1 cellular context compared by ENCODE assay signal in the genomic region with DNA sequence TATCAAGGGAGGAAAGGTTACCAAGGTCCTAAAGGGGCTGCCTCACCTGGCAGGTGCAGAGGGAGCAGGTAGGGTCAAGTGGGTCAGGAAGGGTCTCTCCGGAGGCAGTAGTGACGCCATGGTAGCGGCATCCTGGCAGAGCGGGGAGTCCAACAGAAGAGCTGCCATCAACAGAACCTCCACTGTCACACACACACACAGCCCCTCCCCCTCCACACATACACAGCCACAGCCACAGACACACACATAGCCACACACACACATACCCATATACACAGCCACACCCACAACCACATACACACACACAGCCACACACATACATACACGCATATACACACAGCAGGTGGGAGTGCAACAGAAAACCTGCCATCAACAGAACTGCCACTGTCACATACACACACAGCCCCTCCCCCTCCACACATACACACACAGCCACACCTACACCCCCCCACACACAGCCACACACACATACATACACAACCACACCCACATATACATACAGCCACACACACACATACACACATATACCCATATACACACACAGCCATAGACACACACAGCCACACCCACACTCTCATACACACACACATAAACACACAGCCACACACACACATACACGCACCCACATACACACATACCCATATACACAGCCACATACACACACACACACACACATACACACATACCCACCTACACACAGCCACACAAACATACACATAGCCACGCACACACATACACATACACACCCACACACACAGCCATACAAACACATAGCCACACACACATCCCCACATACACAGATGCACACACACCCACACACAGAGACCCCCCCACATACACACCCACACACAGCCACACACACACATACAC.
TF ChIP-seq lines count a peak whose summit lies in the region.

No MANE protein-coding gene starts in this region.

TF ChIP-seq in HEK293, 187 proteins besides CTCF, POLR2A, EP300 and RAD21 (continued from another document):
- TF ChIP-seq, protein P1, sequence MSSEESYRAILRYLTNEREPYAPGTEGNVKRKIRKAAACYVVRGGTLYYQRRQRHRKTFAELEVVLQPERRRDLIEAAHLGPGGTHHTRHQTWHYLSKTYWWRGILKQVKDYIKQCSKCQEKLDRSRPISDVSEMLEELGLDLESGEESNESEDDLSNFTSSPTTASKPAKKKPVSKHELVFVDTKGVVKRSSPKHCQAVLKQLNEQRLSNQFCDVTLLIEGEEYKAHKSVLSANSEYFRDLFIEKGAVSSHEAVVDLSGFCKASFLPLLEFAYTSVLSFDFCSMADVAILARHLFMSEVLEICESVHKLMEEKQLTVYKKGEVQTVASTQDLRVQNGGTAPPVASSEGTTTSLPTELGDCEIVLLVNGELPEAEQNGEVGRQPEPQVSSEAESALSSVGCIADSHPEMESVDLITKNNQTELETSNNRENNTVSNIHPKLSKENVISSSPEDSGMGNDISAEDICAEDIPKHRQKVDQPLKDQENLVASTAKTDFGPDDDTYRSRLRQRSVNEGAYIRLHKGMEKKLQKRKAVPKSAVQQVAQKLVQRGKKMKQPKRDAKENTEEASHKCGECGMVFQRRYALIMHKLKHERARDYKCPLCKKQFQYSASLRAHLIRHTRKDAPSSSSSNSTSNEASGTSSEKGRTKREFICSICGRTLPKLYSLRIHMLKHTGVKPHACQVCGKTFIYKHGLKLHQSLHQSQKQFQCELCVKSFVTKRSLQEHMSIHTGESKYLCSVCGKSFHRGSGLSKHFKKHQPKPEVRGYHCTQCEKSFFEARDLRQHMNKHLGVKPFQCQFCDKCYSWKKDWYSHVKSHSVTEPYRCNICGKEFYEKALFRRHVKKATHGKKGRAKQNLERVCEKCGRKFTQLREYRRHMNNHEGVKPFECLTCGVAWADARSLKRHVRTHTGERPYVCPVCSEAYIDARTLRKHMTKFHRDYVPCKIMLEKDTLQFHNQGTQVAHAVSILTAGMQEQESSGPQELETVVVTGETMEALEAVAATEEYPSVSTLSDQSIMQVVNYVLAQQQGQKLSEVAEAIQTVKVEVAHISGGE (tag by site-specific recombination; conservative IDR thresholded peaks at IDR 0.05; ENCODE audit: low read depth), result no peak
- TF ChIP-seq ZNF169 (tag by site-specific recombination; IDR thresholded peaks at IDR 0.05), result no peak
- TF ChIP-seq OVOL3 (tag by site-specific recombination; IDR thresholded peaks at IDR 0.05), result no peak
- TF ChIP-seq RBAK (tag by site-specific recombination; IDR thresholded peaks at IDR 0.05), result no peak
- TF ChIP-seq SP2 (tag by site-specific recombination; IDR thresholded peaks at IDR 0.05), result 0 out of 2 replicates have a peak, but pooled peaks have one; percentile 11
- peak; percentile 23; the same call in 1 of the 2 replicates for TF ChIP-seq ZNF341 (tag by site-specific recombination; IDR thresholded peaks at IDR 0.05; ENCODE audit: low read depth)
- TF ChIP-seq ZBTB6 (tag by site-specific recombination; IDR thresholded peaks at IDR 0.05), result no peak
- no peak for TF ChIP-seq ZNF792 (tag by site-specific recombination; IDR thresholded peaks at IDR 0.05)
- TF ChIP-seq ZNF274 (IDR thresholded peaks at IDR 0.05; ENCODE audit: low read length), result no peak
- TF ChIP-seq ZNF274 (tag by site-specific recombination; IDR thresholded peaks at IDR 0.05; ENCODE audit: borderline replicate concordance), result no peak
- TF ChIP-seq, protein P2, sequence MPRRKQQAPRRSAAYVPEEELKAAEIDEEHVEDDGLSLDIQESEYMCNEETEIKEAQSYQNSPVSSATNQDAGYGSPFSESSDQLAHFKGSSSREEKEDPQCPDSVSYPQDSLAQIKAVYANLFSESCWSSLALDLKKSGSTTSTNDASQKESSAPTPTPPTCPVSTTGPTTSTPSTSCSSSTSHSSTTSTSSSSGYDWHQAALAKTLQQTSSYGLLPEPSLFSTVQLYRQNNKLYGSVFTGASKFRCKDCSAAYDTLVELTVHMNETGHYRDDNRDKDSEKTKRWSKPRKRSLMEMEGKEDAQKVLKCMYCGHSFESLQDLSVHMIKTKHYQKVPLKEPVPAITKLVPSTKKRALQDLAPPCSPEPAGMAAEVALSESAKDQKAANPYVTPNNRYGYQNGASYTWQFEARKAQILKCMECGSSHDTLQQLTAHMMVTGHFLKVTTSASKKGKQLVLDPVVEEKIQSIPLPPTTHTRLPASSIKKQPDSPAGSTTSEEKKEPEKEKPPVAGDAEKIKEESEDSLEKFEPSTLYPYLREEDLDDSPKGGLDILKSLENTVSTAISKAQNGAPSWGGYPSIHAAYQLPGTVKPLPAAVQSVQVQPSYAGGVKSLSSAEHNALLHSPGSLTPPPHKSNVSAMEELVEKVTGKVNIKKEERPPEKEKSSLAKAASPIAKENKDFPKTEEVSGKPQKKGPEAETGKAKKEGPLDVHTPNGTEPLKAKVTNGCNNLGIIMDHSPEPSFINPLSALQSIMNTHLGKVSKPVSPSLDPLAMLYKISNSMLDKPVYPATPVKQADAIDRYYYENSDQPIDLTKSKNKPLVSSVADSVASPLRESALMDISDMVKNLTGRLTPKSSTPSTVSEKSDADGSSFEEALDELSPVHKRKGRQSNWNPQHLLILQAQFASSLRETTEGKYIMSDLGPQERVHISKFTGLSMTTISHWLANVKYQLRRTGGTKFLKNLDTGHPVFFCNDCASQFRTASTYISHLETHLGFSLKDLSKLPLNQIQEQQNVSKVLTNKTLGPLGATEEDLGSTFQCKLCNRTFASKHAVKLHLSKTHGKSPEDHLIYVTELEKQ (tag by site-specific recombination; IDR thresholded peaks at IDR 0.05; ENCODE audit: borderline replicate concordance), result 0 out of 2 replicates have a peak, but pooled peaks have one; percentile 3
- TF ChIP-seq ZNF302 (tag by site-specific recombination; IDR thresholded peaks at IDR 0.05; ENCODE audit: low read depth), result no peak
- TF ChIP-seq, protein P3, sequence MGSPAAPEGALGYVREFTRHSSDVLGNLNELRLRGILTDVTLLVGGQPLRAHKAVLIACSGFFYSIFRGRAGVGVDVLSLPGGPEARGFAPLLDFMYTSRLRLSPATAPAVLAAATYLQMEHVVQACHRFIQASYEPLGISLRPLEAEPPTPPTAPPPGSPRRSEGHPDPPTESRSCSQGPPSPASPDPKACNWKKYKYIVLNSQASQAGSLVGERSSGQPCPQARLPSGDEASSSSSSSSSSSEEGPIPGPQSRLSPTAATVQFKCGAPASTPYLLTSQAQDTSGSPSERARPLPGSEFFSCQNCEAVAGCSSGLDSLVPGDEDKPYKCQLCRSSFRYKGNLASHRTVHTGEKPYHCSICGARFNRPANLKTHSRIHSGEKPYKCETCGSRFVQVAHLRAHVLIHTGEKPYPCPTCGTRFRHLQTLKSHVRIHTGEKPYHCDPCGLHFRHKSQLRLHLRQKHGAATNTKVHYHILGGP (tag by site-specific recombination; IDR thresholded peaks at IDR 0.05), result 0 out of 2 replicates have a peak, but pooled peaks have one; percentile 21
- no peak for TF ChIP-seq ZBTB20 (tag by site-specific recombination; IDR thresholded peaks at IDR 0.05)
- 0 out of 2 replicates have a peak, but pooled peaks have one; percentile 17 for TF ChIP-seq FEZF1 (tag by site-specific recombination; IDR thresholded peaks at IDR 0.05)
- TF ChIP-seq ZNF394 (tag by site-specific recombination; IDR thresholded peaks at IDR 0.05; ENCODE audit: borderline replicate concordance), result no peak
- TF ChIP-seq ZNF114 (tag by site-specific recombination; IDR thresholded peaks at IDR 0.05), result no peak
- no peak for TF ChIP-seq ZSCAN16 (tag by site-specific recombination; IDR thresholded peaks at IDR 0.05)
- TF ChIP-seq ZNF623 (tag by site-specific recombination; IDR thresholded peaks at IDR 0.05), result no peak
- 0 out of 2 replicates have a peak, but pooled peaks have one; percentile 19 for TF ChIP-seq KLF16 (tag by site-specific recombination; IDR thresholded peaks at IDR 0.05)
- TF ChIP-seq SCRT1 (tag by site-specific recombination; IDR thresholded peaks at IDR 0.05; ENCODE audit: borderline replicate concordance), result 0 out of 2 replicates have a peak, but pooled peaks have one; percentile 49
- TF ChIP-seq ZSCAN23 (tag by site-specific recombination; IDR thresholded peaks at IDR 0.05), result no peak
- no peak for TF ChIP-seq ZBTB21 (tag by site-specific recombination; IDR thresholded peaks at IDR 0.05)
- TF ChIP-seq ZFP3 (tag by site-specific recombination; IDR thresholded peaks at IDR 0.05; ENCODE audit: low read depth), result no peak
- TF ChIP-seq ZNF830 (tag by site-specific recombination; IDR thresholded peaks at IDR 0.05; ENCODE audit: low read depth), result no peak
- TF ChIP-seq, protein P4, sequence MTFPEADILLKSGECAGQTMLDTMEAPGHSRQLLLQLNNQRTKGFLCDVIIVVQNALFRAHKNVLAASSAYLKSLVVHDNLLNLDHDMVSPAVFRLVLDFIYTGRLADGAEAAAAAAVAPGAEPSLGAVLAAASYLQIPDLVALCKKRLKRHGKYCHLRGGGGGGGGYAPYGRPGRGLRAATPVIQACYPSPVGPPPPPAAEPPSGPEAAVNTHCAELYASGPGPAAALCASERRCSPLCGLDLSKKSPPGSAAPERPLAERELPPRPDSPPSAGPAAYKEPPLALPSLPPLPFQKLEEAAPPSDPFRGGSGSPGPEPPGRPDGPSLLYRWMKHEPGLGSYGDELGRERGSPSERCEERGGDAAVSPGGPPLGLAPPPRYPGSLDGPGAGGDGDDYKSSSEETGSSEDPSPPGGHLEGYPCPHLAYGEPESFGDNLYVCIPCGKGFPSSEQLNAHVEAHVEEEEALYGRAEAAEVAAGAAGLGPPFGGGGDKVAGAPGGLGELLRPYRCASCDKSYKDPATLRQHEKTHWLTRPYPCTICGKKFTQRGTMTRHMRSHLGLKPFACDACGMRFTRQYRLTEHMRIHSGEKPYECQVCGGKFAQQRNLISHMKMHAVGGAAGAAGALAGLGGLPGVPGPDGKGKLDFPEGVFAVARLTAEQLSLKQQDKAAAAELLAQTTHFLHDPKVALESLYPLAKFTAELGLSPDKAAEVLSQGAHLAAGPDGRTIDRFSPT (tag by site-specific recombination; IDR thresholded peaks at IDR 0.05), result peak; percentile 30; the same call in 1 of the 2 replicates
- no peak for TF ChIP-seq ZNF837 (tag by site-specific recombination; IDR thresholded peaks at IDR 0.05)
- TF ChIP-seq ZNF155 (tag by site-specific recombination; IDR thresholded peaks at IDR 0.05), result no peak; the same call in 1 of the 2 replicates
- no peak for TF ChIP-seq ZNF324 (tag by site-specific recombination; IDR thresholded peaks at IDR 0.05)
- TF ChIP-seq KLF1 (tag by site-specific recombination; IDR thresholded peaks at IDR 0.05), result peak; percentile 47
- peak; percentile 93 for TF ChIP-seq KLF9 (tag by site-specific recombination; IDR thresholded peaks at IDR 0.05; ENCODE audit: low read depth)
- no peak for TF ChIP-seq ZNF19 (tag by site-specific recombination; IDR thresholded peaks at IDR 0.05; ENCODE audit: low read depth)
- no peak for TF ChIP-seq ZNF416 (tag by site-specific recombination; IDR thresholded peaks at IDR 0.05)
- TF ChIP-seq ZBTB1 (tag by site-specific recombination; IDR thresholded peaks at IDR 0.05), result no peak
- TF ChIP-seq ZNF548 (tag by site-specific recombination; IDR thresholded peaks at IDR 0.05), result no peak
- 0 out of 2 replicates have a peak, but pooled peaks have one; percentile 23 for TF ChIP-seq ZNF600 (tag by site-specific recombination; IDR thresholded peaks at IDR 0.05)
TF ChIP-seq in HEK293: peak in this region for 32.
